Comparison of ENCODE assay signal across 16 cellular contexts in the genomic region with DNA sequence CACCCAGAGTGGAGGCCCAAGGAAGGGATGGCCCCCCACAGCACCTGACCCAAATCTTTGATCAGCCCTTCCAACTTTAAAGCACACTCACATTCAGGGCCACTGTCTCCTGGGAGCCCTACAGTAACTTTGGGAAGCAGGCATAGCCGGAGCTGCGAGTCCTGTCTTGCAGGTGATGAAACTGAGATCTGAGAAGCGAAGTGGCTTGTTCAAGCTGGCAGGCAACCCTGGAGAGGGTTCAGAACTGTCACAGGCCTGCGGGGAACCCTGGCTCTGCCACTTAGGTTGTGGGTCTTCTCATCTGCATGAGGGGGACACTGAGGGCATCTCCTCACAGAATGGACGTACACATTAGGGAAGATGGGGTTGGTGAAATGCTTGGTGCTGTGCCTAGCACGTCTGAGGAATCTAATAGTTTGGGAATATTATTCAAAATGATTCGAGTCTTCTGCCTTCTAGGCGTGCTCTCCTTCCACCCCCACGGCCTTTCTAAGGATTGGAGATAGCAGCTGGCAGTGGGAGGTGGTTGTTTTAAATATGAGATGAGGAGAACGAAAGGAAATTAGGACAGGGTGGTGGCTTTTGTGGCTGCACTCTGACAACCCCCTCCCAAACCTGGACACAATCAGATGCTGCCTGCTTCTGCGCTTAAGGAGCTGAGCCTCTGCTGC. TPM values are rescaled to one million over a fixed set of nuclear protein-coding genes. Genes with fewer than 3 reads are reported as not detected.
DNase-seq lines count a peak whose midpoint lies in the region; ATAC-seq and TF ChIP-seq lines count a peak whose summit lies in the region.
"Had no signal": no experiment of that assay in that cellular context is flagged by ENCODE, and none has a peak within 500 bp of the region (broad histone marks: within the 10 kb centered on the region; RNA-seq: fewer than 3 reads in every experiment).

No MANE protein-coding gene starts in this region.

- H3K27me3 ChIP-seq in BE2C: no peaks in the 10 kb centered on the region
- H3K27me3 ChIP-seq: SJSA1 had no signal

- H3K4me1 ChIP-seq in BE2C: no peaks in the 10 kb centered on the region
- H3K4me1 ChIP-seq: SJSA1 had no signal

- H3K4me1 Mint-ChIP-seq in activated CD4-positive, alpha-beta T cell treated with anti-CD3 and anti-CD28 coated beads, Interleukin-2, amount 10 ng/mL, durations not matched to agents 7 days and 5 days: peaks cover 11% of the 10 kb centered on the region
- H3K4me1 Mint-ChIP-seq in activated CD4-positive, alpha-beta T cell treated with anti-CD3 and anti-CD28 coated beads for 36 hours: no peaks in the 10 kb centered on the region
- H3K4me1 Mint-ChIP-seq in T-helper 17 cell: no peaks in the 10 kb centered on the region

- no peaks in the 10 kb centered on the region for H3K9me3 Mint-ChIP-seq in activated CD4-positive, alpha-beta T cell treated with anti-CD3 and anti-CD28 coated beads, Interleukin-2, amount 10 ng/mL, durations not matched to agents 7 days and 5 days
- no peaks in the 10 kb centered on the region for H3K9me3 Mint-ChIP-seq in activated CD4-positive, alpha-beta T cell treated with anti-CD3 and anti-CD28 coated beads for 36 hours (ENCODE audit: low read depth)
- H3K9me3 Mint-ChIP-seq: GM23338 had no signal

- no peak for TF ChIP-seq CTCF in BE2C (IDR thresholded peaks at IDR 0.05; ENCODE audit: low read depth, low read length)

- no peak overlapping the region for H3K4me3 Mint-ChIP-seq in activated CD4-positive, alpha-beta T cell treated with anti-CD3 and anti-CD28 coated beads, Interleukin-2, amount 10 ng/mL, durations not matched to agents 7 days and 5 days
- no peak overlapping the region for H3K4me3 Mint-ChIP-seq in activated CD4-positive, alpha-beta T cell treated with anti-CD3 and anti-CD28 coated beads for 36 hours
- H3K4me3 Mint-ChIP-seq in T-helper 17 cell: no peak overlapping the region
- H3K4me3 Mint-ChIP-seq: GM23338 had no signal

- POLR2A ChIA-PET in activated CD4-positive, alpha-beta T cell treated with anti-CD3 and anti-CD28 coated beads, Interleukin-2, amount 10 ng/mL, durations not matched to agents 7 days and 5 days (lab: Charles Lee): interaction anchor here (0.7 kb wide), 1 partner anchor 226 kb away, joined by 4 read pairs; no protein-coding TSS in a partner anchor
- POLR2A ChIA-PET in activated CD4-positive, alpha-beta T cell treated with anti-CD3 and anti-CD28 coated beads for 36 hours (lab: Charles Lee): no interaction called here

- no peak overlapping the region for H3K4me3 ChIP-seq in BE2C (ENCODE audit: low read depth, low read length)
- H3K4me3 ChIP-seq: GM23338, SJSA1 had no signal

- no peak for DNase-seq in activated CD4-positive, alpha-beta T cell treated with anti-CD3 and anti-CD28 coated beads, Interleukin-2, amount 10 ng/mL, durations not matched to agents 7 days and 5 days
- DNase-seq in activated CD4-positive, alpha-beta T cell treated with anti-CD3 and anti-CD28 coated beads for 36 hours: no peak
- no peak for DNase-seq in T-helper 17 cell
- no peak for DNase-seq in T-helper 9 cell
- DNase-seq in NCI-H1436 (lab: John Stamatoyannopoulos, UW): no peak
- DNase-seq in BE2C: no peak
- DNase-seq: NCI-H1048, NCI-H2081 treated with DMSO at 0.1 percent for 48 hours, NCI-H345, NCI-H526 treated with DMSO at 0.1 percent for 48 hours, PC-3 had no signal

- intact Hi-C loops in activated CD4-positive, alpha-beta T cell treated with anti-CD3 and anti-CD28 coated beads for 36 hours (cut with DNase I, micrococcal nuclease): no loop called here

- H3K36me3 Mint-ChIP-seq in activated CD4-positive, alpha-beta T cell treated with anti-CD3 and anti-CD28 coated beads, Interleukin-2, amount 10 ng/mL, durations not matched to agents 7 days and 5 days (ENCODE audit: low read depth): no peaks in the 10 kb centered on the region
- no peaks in the 10 kb centered on the region for H3K36me3 Mint-ChIP-seq in activated CD4-positive, alpha-beta T cell treated with anti-CD3 and anti-CD28 coated beads for 36 hours (ENCODE audit: low read depth)
- no peaks in the 10 kb centered on the region for H3K36me3 Mint-ChIP-seq in T-helper 17 cell (ENCODE audit: low read depth)

- ATAC-seq in activated CD4-positive, alpha-beta T cell treated with anti-CD3 and anti-CD28 coated beads for 36 hours: no peak
- ATAC-seq in T-helper 17 cell (no peak), esophagus mucosa (peak; percentile 18), HG03095 (IDR thresholded peaks at IDR 0.05; ENCODE audit: unreplicated experiment) (no peak)
- ATAC-seq: GM23338, HepG2, PC-3 had no signal

- H3K36me3 ChIP-seq in BE2C: no peaks in the 10 kb centered on the region
- H3K36me3 ChIP-seq: SJSA1 had no signal

- no peaks in the 10 kb centered on the region for H3K27me3 Mint-ChIP-seq in activated CD4-positive, alpha-beta T cell treated with anti-CD3 and anti-CD28 coated beads, Interleukin-2, amount 10 ng/mL, durations not matched to agents 7 days and 5 days
- no peaks in the 10 kb centered on the region for H3K27me3 Mint-ChIP-seq in activated CD4-positive, alpha-beta T cell treated with anti-CD3 and anti-CD28 coated beads for 36 hours
- no peaks in the 10 kb centered on the region for H3K27me3 Mint-ChIP-seq in T-helper 17 cell

- H3K9me3 ChIP-seq in T-helper 17 cell (ENCODE audit: control insufficient read depth, low read length, poor library complexity, severe bottlenecking) (no peaks in the 10 kb centered on the region), BE2C (no peaks in the 10 kb centered on the region)
- H3K9me3 ChIP-seq: SJSA1 had no signal

- peak overlapping the region; percentile 76 for H3K27ac Mint-ChIP-seq in activated CD4-positive, alpha-beta T cell treated with anti-CD3 and anti-CD28 coated beads, Interleukin-2, amount 10 ng/mL, durations not matched to agents 7 days and 5 days
- H3K27ac Mint-ChIP-seq in activated CD4-positive, alpha-beta T cell treated with anti-CD3 and anti-CD28 coated beads for 36 hours: no peak overlapping the region
- peak overlapping the region; percentile 24 for H3K27ac Mint-ChIP-seq in T-helper 17 cell

- CTCF ChIA-PET in activated CD4-positive, alpha-beta T cell treated with anti-CD3 and anti-CD28 coated beads, Interleukin-2, amount 10 ng/mL, durations not matched to agents 7 days and 5 days (lab: Charles Lee): no interaction called here
- CTCF ChIA-PET in activated CD4-positive, alpha-beta T cell treated with anti-CD3 and anti-CD28 coated beads for 36 hours (lab: Charles Lee): no interaction called here

RNA-seq across cellular contexts. Expression of gene SUN2, which starts 18.8 kb away (rescaled TPM):
- total RNA-seq in activated CD4-positive, alpha-beta T cell treated with anti-CD3 and anti-CD28 coated beads, Interleukin-2, amount 10 ng/mL, durations not matched to agents 7 days and 5 days: 100 to 1,000 TPM; 582 to 702 TPM
- 100 to 1,000 TPM in 1 of 2 experiments, 10 to 100 TPM in 1; 87.2 to 102 TPM for total RNA-seq in activated CD4-positive, alpha-beta T cell treated with anti-CD3 and anti-CD28 coated beads for 36 hours
- total RNA-seq in T-helper 17 cell (100 to 1,000 TPM; 426 to 485 TPM), esophagus mucosa (94.2 TPM)
- 68.5 TPM for polyA plus RNA-seq in BE2C (2012; ENCODE audit: insufficient read depth, insufficient read length, low read depth)

RNA-seq across cellular contexts. Expression of gene DNAL4, which starts 19.3 kb away (rescaled TPM):
- 10 to 100 TPM in 1 of 2 experiments, 1 to 10 TPM in 1; 7.9 to 10.2 TPM for total RNA-seq in activated CD4-positive, alpha-beta T cell treated with anti-CD3 and anti-CD28 coated beads, Interleukin-2, amount 10 ng/mL, durations not matched to agents 7 days and 5 days
- 1 to 10 TPM; 7.4 to 8.0 TPM for total RNA-seq in activated CD4-positive, alpha-beta T cell treated with anti-CD3 and anti-CD28 coated beads for 36 hours
- 1 to 10 TPM; 5.1 to 7.2 TPM for total RNA-seq in T-helper 17 cell
- total RNA-seq in esophagus mucosa: 13.2 TPM
- polyA plus RNA-seq in BE2C (2012; ENCODE audit: insufficient read depth, insufficient read length, low read depth): 41.1 TPM
